ENCODE assay signal across 1 cellular context in the genomic region with DNA sequence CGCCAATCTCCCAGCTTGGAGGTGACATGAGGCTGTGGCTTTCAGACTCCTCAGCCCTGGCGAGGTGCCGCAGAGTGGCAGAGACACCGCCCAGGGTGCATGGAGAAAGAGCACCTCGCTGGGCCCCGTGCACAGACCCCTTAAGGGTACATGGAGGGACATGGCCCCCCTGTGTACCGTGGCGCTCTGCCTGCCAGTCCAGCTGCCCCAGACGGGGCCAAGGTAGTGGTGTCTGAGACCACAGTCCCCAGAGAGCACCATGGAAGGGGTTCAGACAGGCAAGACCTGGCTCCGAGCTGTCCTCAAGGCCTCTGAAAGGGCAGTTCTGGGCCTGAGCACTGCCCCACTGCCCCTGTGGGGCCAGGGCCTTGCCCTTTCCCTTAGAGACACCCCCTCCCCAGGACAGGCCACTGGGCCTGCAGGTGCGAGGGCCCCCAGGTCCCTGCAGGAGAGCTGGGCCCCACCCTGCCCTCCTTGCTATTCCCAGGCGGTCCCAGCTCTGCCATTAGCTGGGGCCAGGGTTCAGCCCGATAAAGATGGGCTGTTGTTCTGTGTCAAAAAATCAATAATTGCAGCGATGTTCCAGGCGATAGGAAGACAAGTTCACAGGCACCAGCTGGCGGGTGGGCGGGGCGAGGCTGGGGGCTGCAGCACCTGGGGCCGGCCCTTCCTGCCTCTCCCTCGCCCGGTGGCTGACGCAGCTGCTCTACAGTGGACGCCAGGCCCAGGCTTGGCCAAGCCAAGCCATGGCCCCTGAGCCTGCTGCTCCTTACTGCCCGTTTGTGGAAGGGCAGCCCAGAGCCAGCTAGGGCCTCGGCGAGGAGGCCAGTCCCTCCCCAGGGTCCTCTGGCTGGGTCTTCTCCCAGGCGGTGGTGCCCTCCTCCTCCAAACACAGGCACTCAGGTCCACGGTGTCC.
TF ChIP-seq lines count a peak whose summit lies in the region.

No MANE protein-coding gene starts in this region.

TF ChIP-seq in liver, 16 proteins besides CTCF, POLR2A, EP300 and RAD21 (continued from another document):
- TF ChIP-seq, protein P1, sequence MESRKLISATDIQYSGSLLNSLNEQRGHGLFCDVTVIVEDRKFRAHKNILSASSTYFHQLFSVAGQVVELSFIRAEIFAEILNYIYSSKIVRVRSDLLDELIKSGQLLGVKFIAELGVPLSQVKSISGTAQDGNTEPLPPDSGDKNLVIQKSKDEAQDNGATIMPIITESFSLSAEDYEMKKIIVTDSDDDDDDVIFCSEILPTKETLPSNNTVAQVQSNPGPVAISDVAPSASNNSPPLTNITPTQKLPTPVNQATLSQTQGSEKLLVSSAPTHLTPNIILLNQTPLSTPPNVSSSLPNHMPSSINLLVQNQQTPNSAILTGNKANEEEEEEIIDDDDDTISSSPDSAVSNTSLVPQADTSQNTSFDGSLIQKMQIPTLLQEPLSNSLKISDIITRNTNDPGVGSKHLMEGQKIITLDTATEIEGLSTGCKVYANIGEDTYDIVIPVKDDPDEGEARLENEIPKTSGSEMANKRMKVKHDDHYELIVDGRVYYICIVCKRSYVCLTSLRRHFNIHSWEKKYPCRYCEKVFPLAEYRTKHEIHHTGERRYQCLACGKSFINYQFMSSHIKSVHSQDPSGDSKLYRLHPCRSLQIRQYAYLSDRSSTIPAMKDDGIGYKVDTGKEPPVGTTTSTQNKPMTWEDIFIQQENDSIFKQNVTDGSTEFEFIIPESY (IDR thresholded peaks at IDR 0.05): no peak
- TF ChIP-seq HNF4G (IDR thresholded peaks at IDR 0.05) (no peak), FOXA1 (IDR thresholded peaks at IDR 0.05) (peak; percentile 18), GABPA (IDR thresholded peaks at IDR 0.05 in 1 of 2, conservative IDR thresholded peaks at IDR 0.05 in 1 of 2) (peak in 1 of 2 donors; percentile 23), YY1 (IDR thresholded peaks at IDR 0.05) (peak; percentile 86)
- TF ChIP-seq, protein P2, sequence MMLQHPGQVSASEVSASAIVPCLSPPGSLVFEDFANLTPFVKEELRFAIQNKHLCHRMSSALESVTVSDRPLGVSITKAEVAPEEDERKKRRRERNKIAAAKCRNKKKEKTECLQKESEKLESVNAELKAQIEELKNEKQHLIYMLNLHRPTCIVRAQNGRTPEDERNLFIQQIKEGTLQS (IDR thresholded peaks at IDR 0.05): no peak
